27 cellular contexts compared by ENCODE assay signal in the genomic region with DNA sequence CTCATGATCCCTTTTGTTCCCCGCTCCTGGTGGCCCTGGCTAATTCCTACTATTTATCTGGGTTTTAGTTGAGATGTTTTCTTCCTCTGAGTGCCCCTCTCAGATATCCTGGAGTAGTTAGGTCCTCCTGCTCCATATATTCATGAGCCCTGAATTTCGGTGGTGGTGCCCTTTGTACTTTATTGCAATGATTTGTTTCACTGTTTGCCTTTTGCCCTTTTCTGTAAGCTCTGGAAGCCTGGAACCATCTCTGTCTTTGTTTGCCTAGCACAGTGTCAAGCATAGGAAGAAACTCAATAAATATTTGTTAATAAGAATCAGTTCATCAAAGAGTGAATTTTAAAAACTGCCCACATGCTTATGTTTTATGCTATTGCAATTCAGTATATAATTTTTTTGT.
"Had no signal": no experiment of that assay in that cellular context is flagged by ENCODE, and none has a peak within 500 bp of the region (broad histone marks: within the 10 kb centered on the region; RNA-seq: fewer than 3 reads in every experiment).

No MANE protein-coding gene starts in this region.

- H3K4me3 Mint-ChIP-seq: naive thymus-derived CD8-positive, alpha-beta T cell; nephron; neural crest cell; stimulated activated effector memory CD8-positive, alpha-beta T cell treated with anti-CD3 and anti-CD28 coated beads, Interleukin-12 subunit alpha, Interleukin-12 subunit beta, amount 100 ng/mL, for 72 hours; stimulated activated naive CD8-positive, alpha-beta T cell treated with anti-CD3 and anti-CD28 coated beads, Interleukin-15, Interleukin-2, amounts not matched to agents 100 ng/mL and 50 ng/mL, for 24 hours had no signal

- H3K36me3 Mint-ChIP-seq: naive thymus-derived CD8-positive, alpha-beta T cell; stimulated activated effector memory CD8-positive, alpha-beta T cell treated with anti-CD3 and anti-CD28 coated beads, Interleukin-12 subunit alpha, Interleukin-12 subunit beta, amount 100 ng/mL, for 72 hours had no signal

- DNase-seq: islet precursor cell; left ventricle myocardium superior; lower lobe of right lung; mammary epithelial cell; mesenchymal stem cell; naive thymus-derived CD8-positive, alpha-beta T cell; nucleus accumbens; pancreas; posterior cingulate gyrus; retina; right cardiac atrium; sigmoid colon; small intestine; spleen; stimulated activated CD4-positive, alpha-beta T cell treated with anti-CD3 and anti-CD28 coated beads, Interleukin-4, amount 100 ng/mL, for 24 hours; stimulated activated naive CD4-positive, alpha-beta T cell; tibial artery; trophoblast cell; upper lobe of right lung had no signal

- FAIRE-seq: pancreas, small intestine, urothelium cell line had no signal

- H3K36me3 ChIP-seq: lower lobe of right lung, pancreas, prostate gland, sigmoid colon, spleen, suprapubic skin, thoracic aorta, tibial artery, upper lobe of right lung had no signal

- H3K9me3 Mint-ChIP-seq: naive thymus-derived CD8-positive, alpha-beta T cell; nephron; neural crest cell; stimulated activated effector memory CD8-positive, alpha-beta T cell treated with anti-CD3 and anti-CD28 coated beads, Interleukin-12 subunit alpha, Interleukin-12 subunit beta, amount 100 ng/mL, for 72 hours; stimulated activated naive CD8-positive, alpha-beta T cell treated with anti-CD3 and anti-CD28 coated beads, Interleukin-15, Interleukin-2, amounts not matched to agents 100 ng/mL and 50 ng/mL, for 24 hours had no signal

- H3K9me3 ChIP-seq: lower lobe of right lung, pancreas, prostate gland, sigmoid colon, spleen, suprapubic skin, thoracic aorta, tibial artery, upper lobe of right lung had no signal

- H3K27ac Mint-ChIP-seq: naive thymus-derived CD8-positive, alpha-beta T cell; stimulated activated effector memory CD8-positive, alpha-beta T cell treated with anti-CD3 and anti-CD28 coated beads, Interleukin-12 subunit alpha, Interleukin-12 subunit beta, amount 100 ng/mL, for 72 hours; stimulated activated naive CD8-positive, alpha-beta T cell treated with anti-CD3 and anti-CD28 coated beads, Interleukin-15, Interleukin-2, amounts not matched to agents 100 ng/mL and 50 ng/mL, for 24 hours had no signal

- H3K4me3 ChIP-seq: lower lobe of right lung, pancreas, prostate gland, sigmoid colon, spleen, suprapubic skin, thoracic aorta, tibial artery, upper lobe of right lung had no signal

- H3K4me1 ChIP-seq: lower lobe of right lung, pancreas, sigmoid colon, spleen, suprapubic skin, tibial artery, upper lobe of right lung had no signal

- ATAC-seq: left ventricle myocardium superior; lower lobe of right lung; naive thymus-derived CD8-positive, alpha-beta T cell; pancreas; right cardiac atrium; stimulated activated effector memory CD8-positive, alpha-beta T cell treated with anti-CD3 and anti-CD28 coated beads, Interleukin-12 subunit alpha, Interleukin-12 subunit beta, amount 100 ng/mL, for 72 hours; upper lobe of right lung had no signal

- H3K27me3 ChIP-seq: pancreas, sigmoid colon, spleen, tibial artery had no signal

- H3K27ac ChIP-seq: lower lobe of right lung, pancreas, prostate gland, sigmoid colon, spleen, suprapubic skin, thoracic aorta, tibial artery, upper lobe of right lung had no signal

- H3K4me1 Mint-ChIP-seq: naive thymus-derived CD8-positive, alpha-beta T cell; nephron; neural crest cell; stimulated activated effector memory CD8-positive, alpha-beta T cell treated with anti-CD3 and anti-CD28 coated beads, Interleukin-12 subunit alpha, Interleukin-12 subunit beta, amount 100 ng/mL, for 72 hours had no signal
